Comparison of ENCODE assay signal across 18 cellular contexts in genomic region chr7:3495530-3495929, GRCh38.
DNase-seq lines count a peak whose midpoint lies in the region; ATAC-seq and TF ChIP-seq lines count a peak whose summit lies in the region.
"Had no signal": no experiment of that assay in that cellular context is flagged by ENCODE, and none has a peak within 500 bp of the region (broad histone marks: within the 10 kb centered on the region; RNA-seq: fewer than 3 reads in every experiment).

No MANE protein-coding gene starts in this region.

- H3K9ac ChIP-seq in neural progenitor cell = no peak overlapping the region

- peaks cover 12% of the 10 kb centered on the region for H3K9me3 Mint-ChIP-seq in glutamatergic neuron (ENCODE audit: unreplicated experiment)
- H3K9me3 Mint-ChIP-seq in neural progenitor cell = peaks cover 14% of the 10 kb centered on the region

- H3K9me3 ChIP-seq in neural progenitor cell (ENCODE audit: low read depth) (peaks cover 2% of the 10 kb centered on the region), esophagus squamous epithelium (peaks cover 0 to 8% (median 7%) of the 10 kb centered on the region in 3 donors)

- intact Hi-C loops in esophagus squamous epithelium (cut with DNase I) = no loop called here

- no peak overlapping the region for H3K4me2 ChIP-seq in neural progenitor cell

- H3K4me1 ChIP-seq in neural progenitor cell = no peaks in the 10 kb centered on the region
- no peaks in the 10 kb centered on the region for H3K4me1 ChIP-seq in esophagus squamous epithelium

- peaks cover 6% of the 10 kb centered on the region for H3K27me3 Mint-ChIP-seq in glutamatergic neuron (ENCODE audit: unreplicated experiment)
- no peaks in the 10 kb centered on the region for H3K27me3 Mint-ChIP-seq in neural progenitor cell (ENCODE audit: insufficient read depth, low read depth)

- H3K27me3 ChIP-seq in neural progenitor cell = no peaks in the 10 kb centered on the region
- no peaks in the 10 kb centered on the region for H3K27me3 ChIP-seq in esophagus squamous epithelium
- H3K27me3 ChIP-seq: SJSA1 had no signal

- H3K27ac Mint-ChIP-seq in glutamatergic neuron (ENCODE audit: unreplicated experiment) = peak overlapping the region; percentile 97
- peak overlapping the region; percentile 19 for H3K27ac Mint-ChIP-seq in neural progenitor cell

- H3F3A ChIP-seq in neural progenitor cell (ENCODE audit: low read depth) = no peaks in the 10 kb centered on the region

- TF ChIP-seq POLR2A in esophagus squamous epithelium (IDR thresholded peaks at IDR 0.05) = no peak

- peak; percentile 12 for DNase-seq in HEK293T (ENCODE audit: extremely low spot score)
- DNase-seq in SK-N-DZ (ENCODE audit: low spot score) = peak; percentile 48
- DNase-seq in glutamatergic neuron = peak; percentile 36
- DNase-seq in neural progenitor cell (ENCODE audit: low spot score) = no peak
- DNase-seq in mesenteric fat pad (ENCODE audit: low spot score) = no peak
- no peak for DNase-seq in esophagus squamous epithelium (lab: John Stamatoyannopoulos, UW)
- DNase-seq: DND-41, MV-4-11, NCI-H1417 treated with DMSO at 0.1 percent for 48 hours, NCI-H1930, NCI-H526 treated with DMSO at 0.1 percent for 48 hours, RPMI8226 had no signal

- POLR2A ChIA-PET in HEK293T (lab: Yijun Ruan, JAX) = no interaction called here

- no peaks in the 10 kb centered on the region for H3K79me2 ChIP-seq in neural progenitor cell (ENCODE audit: low read depth)

- no peaks in the 10 kb centered on the region for H4K20me1 ChIP-seq in neural progenitor cell (ENCODE audit: low read depth)

- no peak overlapping the region for H3K27ac ChIP-seq in neural progenitor cell
- no peak overlapping the region for H3K27ac ChIP-seq in esophagus squamous epithelium
- H3K27ac ChIP-seq: C4-2B, SJSA1 had no signal

- ATAC-seq in HG03354 (IDR thresholded peaks at IDR 0.05; ENCODE audit: poor library complexity, severe bottlenecking, unreplicated experiment) (no peak), HG03097 (IDR thresholded peaks at IDR 0.05; ENCODE audit: low FRiP score, unreplicated experiment) (no peak)
- ATAC-seq: GM12878, HCT116 had no signal

- H3K36me3 ChIP-seq in neural progenitor cell (peaks cover 1% of the 10 kb centered on the region), esophagus squamous epithelium (no peaks in the 10 kb centered on the region)
- H3K36me3 ChIP-seq: SJSA1 had no signal

- H3K36me3 Mint-ChIP-seq in glutamatergic neuron (ENCODE audit: unreplicated experiment) (peaks cover 6% of the 10 kb centered on the region), neural progenitor cell (peaks cover 9% of the 10 kb centered on the region)

- WGBS in esophagus squamous epithelium, 2 donors = 65 to 84% methylated on average over 12 of the region's 12 CpGs

- H3K4me3 Mint-ChIP-seq in glutamatergic neuron (ENCODE audit: unreplicated experiment) = peak overlapping the region; percentile 55
- no peak overlapping the region for H3K4me3 Mint-ChIP-seq in neural progenitor cell

- H2AFZ ChIP-seq in neural progenitor cell (replicated peaks) = no peak overlapping the region

- H3K4me3 ChIP-seq in neural progenitor cell (no peak overlapping the region), esophagus squamous epithelium (no peak overlapping the region)
- H3K4me3 ChIP-seq: GM12878, SJSA1 had no signal

- CTCF ChIA-PET in HEK293T (lab: Yijun Ruan, JAX) = no interaction called here

- H3K4me1 Mint-ChIP-seq in glutamatergic neuron (ENCODE audit: low read depth, unreplicated experiment) = peaks cover 49% of the 10 kb centered on the region
- H3K4me1 Mint-ChIP-seq in neural progenitor cell = peaks cover 19% of the 10 kb centered on the region

- TF ChIP-seq CTCF in glutamatergic neuron (IDR thresholded peaks at IDR 0.05; ENCODE audit: partially characterized antibody, unreplicated experiment) (no peak), neural progenitor cell (IDR thresholded peaks at IDR 0.05) (no peak), esophagus squamous epithelium (IDR thresholded peaks at IDR 0.05) (no peak)

TF ChIP-seq in HEK293T, 16 proteins besides CTCF, POLR2A, EP300 and RAD21:
- TF ChIP-seq TARDBP (IDR thresholded peaks at IDR 0.05) (no peak), ELF4 (IDR thresholded peaks at IDR 0.05) (no peak), ZNF384 (IDR thresholded peaks at IDR 0.05) (no peak)
TF ChIP-seq in HEK293T: peak in this region for 0.

Comparison
In these comparisons a context has a peak if more than half of its experiments do, and no peak if none do; other contexts are left out.
1. DNase-seq: peak in HEK293T (single experiment), SK-N-DZ (single experiment) and glutamatergic neuron (single experiment); none in neural progenitor cell (single experiment), mesenteric fat pad (single experiment) and esophagus squamous epithelium (single experiment).